Comparison of ENCODE assay signal across 1 cellular context in genomic region chr19:38970664-38971532, GRCh38.
TF ChIP-seq lines count a peak whose summit lies in the region.

No MANE protein-coding gene starts in this region.

TF ChIP-seq in HEK293, 187 proteins besides CTCF, POLR2A, EP300 and RAD21 (continued from another document):
- TF ChIP-seq ZBTB11 (tag by site-specific recombination; conservative IDR thresholded peaks at IDR 0.05; ENCODE audit: low read depth) (no peak), ZNF624 (tag by site-specific recombination; IDR thresholded peaks at IDR 0.05) (no peak)
